In the genomic region with DNA sequence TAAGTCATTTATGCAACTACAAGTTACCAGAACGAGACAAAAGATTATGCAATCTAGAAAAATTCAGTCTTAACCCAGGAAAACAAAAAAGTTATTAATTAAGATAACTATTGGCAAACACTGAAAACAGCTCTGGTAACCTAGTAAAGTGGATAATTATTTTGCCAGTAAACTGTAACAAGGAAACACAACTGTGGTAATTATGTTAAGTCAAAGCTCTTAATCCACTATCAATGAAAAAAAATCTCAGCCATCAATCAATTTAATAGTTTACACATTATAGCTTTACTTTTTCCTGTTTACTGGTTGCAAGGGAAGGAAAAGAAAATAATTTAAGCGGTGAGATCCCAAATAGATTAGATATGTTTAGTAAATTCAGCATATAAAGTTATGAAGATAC, we compare ENCODE assay signal across 1 cellular context.
TF ChIP-seq lines count a peak whose summit lies in the region.

No MANE protein-coding gene starts in this region.

TF ChIP-seq in HEK293, 187 proteins besides CTCF, POLR2A, EP300 and RAD21 (continued from another document):
- TF ChIP-seq, protein P1, sequence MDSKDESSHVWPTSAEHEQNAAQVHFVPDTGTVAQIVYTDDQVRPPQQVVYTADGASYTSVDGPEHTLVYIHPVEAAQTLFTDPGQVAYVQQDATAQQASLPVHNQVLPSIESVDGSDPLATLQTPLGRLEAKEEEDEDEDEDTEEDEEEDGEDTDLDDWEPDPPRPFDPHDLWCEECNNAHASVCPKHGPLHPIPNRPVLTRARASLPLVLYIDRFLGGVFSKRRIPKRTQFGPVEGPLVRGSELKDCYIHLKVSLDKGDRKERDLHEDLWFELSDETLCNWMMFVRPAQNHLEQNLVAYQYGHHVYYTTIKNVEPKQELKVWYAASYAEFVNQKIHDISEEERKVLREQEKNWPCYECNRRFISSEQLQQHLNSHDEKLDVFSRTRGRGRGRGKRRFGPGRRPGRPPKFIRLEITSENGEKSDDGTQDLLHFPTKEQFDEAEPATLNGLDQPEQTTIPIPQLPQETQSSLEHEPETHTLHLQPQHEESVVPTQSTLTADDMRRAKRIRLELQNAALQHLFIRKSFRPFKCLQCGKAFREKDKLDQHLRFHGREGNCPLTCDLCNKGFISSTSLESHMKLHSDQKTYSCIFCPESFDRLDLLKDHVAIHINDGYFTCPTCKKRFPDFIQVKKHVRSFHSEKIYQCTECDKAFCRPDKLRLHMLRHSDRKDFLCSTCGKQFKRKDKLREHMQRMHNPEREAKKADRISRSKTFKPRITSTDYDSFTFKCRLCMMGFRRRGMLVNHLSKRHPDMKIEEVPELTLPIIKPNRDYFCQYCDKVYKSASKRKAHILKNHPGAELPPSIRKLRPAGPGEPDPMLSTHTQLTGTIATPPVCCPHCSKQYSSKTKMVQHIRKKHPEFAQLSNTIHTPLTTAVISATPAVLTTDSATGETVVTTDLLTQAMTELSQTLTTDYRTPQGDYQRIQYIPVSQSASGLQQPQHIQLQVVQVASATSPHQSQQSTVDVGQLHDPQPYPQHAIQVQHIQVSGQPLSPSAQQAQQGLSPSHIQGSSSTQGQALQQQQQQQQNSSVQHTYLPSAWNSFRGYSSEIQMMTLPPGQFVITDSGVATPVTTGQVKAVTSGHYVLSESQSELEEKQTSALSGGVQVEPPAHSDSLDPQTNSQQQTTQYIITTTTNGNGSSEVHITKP (tag by site-specific recombination; IDR thresholded peaks at IDR 0.05), result no peak
- TF ChIP-seq, protein P2, sequence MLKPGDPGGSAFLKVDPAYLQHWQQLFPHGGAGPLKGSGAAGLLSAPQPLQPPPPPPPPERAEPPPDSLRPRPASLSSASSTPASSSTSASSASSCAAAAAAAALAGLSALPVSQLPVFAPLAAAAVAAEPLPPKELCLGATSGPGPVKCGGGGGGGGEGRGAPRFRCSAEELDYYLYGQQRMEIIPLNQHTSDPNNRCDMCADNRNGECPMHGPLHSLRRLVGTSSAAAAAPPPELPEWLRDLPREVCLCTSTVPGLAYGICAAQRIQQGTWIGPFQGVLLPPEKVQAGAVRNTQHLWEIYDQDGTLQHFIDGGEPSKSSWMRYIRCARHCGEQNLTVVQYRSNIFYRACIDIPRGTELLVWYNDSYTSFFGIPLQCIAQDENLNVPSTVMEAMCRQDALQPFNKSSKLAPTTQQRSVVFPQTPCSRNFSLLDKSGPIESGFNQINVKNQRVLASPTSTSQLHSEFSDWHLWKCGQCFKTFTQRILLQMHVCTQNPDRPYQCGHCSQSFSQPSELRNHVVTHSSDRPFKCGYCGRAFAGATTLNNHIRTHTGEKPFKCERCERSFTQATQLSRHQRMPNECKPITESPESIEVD (tag by site-specific recombination; IDR thresholded peaks at IDR 0.05), result peak; percentile 58
- no peak for TF ChIP-seq ZNF843 (tag by site-specific recombination; IDR thresholded peaks at IDR 0.05)
